ENCODE assay signal across 9 cellular contexts in the genomic region with DNA sequence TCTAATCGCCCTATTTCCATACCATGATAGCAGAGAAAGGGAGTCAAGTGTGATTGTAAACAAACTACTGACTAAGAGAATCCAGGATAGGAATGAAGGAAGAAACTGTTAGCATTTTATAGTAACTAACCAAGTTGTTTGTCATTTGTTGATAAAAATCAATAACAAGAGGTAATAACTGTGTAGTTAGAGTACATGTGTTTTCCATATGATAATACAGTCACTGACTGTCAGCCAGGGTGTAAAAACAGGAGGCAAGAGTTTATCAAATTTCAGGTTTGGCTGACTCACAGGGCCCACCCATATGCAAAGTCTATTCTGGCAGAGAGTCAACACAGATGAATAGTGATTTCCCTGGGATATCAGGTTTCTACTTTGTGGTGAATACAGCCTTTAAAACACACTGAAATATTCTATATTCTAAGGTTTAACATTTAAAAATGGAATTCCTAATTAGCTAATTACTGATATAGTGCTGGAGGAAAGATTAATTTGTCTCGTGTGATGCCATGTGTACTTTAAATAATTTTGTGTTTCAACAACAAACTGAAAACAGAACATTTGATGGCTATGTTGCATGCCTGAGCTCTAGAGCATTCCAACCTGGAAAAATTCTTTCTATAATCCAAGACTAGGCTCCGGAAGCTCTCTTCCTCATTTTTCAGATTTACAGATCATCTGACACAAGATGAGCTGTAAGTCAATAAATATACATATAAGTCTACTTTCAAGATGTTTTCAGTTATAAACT. TPM values are rescaled to one million over a fixed set of nuclear protein-coding genes. Genes with fewer than 3 reads are reported as not detected.
A peak's percentile ranks its signal among the peaks of the same experiment; 100 is the strongest.
DNase-seq lines count a peak whose midpoint lies in the region; ATAC-seq and TF ChIP-seq lines count a peak whose summit lies in the region.
"Had no signal": no experiment of that assay in that cellular context is flagged by ENCODE, and none has a peak within 500 bp of the region (broad histone marks: within the 10 kb centered on the region; RNA-seq: fewer than 3 reads in every experiment).

No MANE protein-coding gene starts in this region.

- CTCF ChIA-PET in activated CD4-positive, alpha-beta T cell treated with anti-CD3 and anti-CD28 coated beads, Interleukin-2, amount 10 ng/mL, durations not matched to agents 7 days and 5 days (lab: Charles Lee) = interaction anchor here (0.8 to 2.5 kb wide), 5 partner anchors 8 to 730 kb away, joined by 3 to 9 read pairs (median 5); no protein-coding TSS in a partner anchor

- POLR2A ChIA-PET in activated CD4-positive, alpha-beta T cell treated with anti-CD3 and anti-CD28 coated beads, Interleukin-2, amount 10 ng/mL, durations not matched to agents 7 days and 5 days (lab: Charles Lee) = interaction anchor here (0.6 to 0.8 kb wide), 2 partner anchors 9 to 61 kb away, joined by 3 read pairs; no protein-coding TSS in a partner anchor

- H3K27ac Mint-ChIP-seq in activated naive CD4-positive, alpha-beta T cell treated with anti-CD3 and anti-CD28 coated beads, Interleukin-2, amount 50 U/mL, for 72 hours = no peak overlapping the region
- peak overlapping the region; percentile 83 for H3K27ac Mint-ChIP-seq in mesothelial cell of epicardium
- H3K27ac Mint-ChIP-seq in natural killer cell treated with Interleukin-12 subunit alpha and Interleukin-12 subunit beta and Interleukin-15 and Interleukin-18, amount 100 ng/mL, for 72 hours = no peak overlapping the region
- no peak overlapping the region for H3K27ac Mint-ChIP-seq in endothelial cell (ENCODE audit: unreplicated experiment)
- no peak overlapping the region for H3K27ac Mint-ChIP-seq in activated CD4-positive, alpha-beta T cell treated with anti-CD3 and anti-CD28 coated beads, Interleukin-2, amount 10 ng/mL, durations not matched to agents 7 days and 5 days

- H3K9me3 Mint-ChIP-seq in activated naive CD4-positive, alpha-beta T cell treated with anti-CD3 and anti-CD28 coated beads, Interleukin-2, amount 50 U/mL, for 72 hours = no peaks in the 10 kb centered on the region
- H3K9me3 Mint-ChIP-seq in mesothelial cell of epicardium (no peaks in the 10 kb centered on the region), endothelial cell (ENCODE audit: unreplicated experiment) (no peaks in the 10 kb centered on the region)
- H3K9me3 Mint-ChIP-seq in natural killer cell treated with Interleukin-12 subunit alpha and Interleukin-12 subunit beta and Interleukin-15 and Interleukin-18, amount 100 ng/mL, for 72 hours = no peaks in the 10 kb centered on the region
- H3K9me3 Mint-ChIP-seq in activated CD4-positive, alpha-beta T cell treated with anti-CD3 and anti-CD28 coated beads, Interleukin-2, amount 10 ng/mL, durations not matched to agents 7 days and 5 days = no peaks in the 10 kb centered on the region

- H3K4me1 Mint-ChIP-seq in mesothelial cell of epicardium (peaks cover 34% of the 10 kb centered on the region), endothelial cell (ENCODE audit: unreplicated experiment) (peaks cover 22% of the 10 kb centered on the region)
- H3K4me1 Mint-ChIP-seq in natural killer cell treated with Interleukin-12 subunit alpha and Interleukin-12 subunit beta and Interleukin-15 and Interleukin-18, amount 100 ng/mL, for 72 hours (ENCODE audit: low read depth in 2 of 2) = peaks cover 10 to 12% of the 10 kb centered on the region in 2 donors
- H3K4me1 Mint-ChIP-seq in activated CD4-positive, alpha-beta T cell treated with anti-CD3 and anti-CD28 coated beads, Interleukin-2, amount 10 ng/mL, durations not matched to agents 7 days and 5 days = peaks cover 31% of the 10 kb centered on the region

- ATAC-seq in activated naive CD4-positive, alpha-beta T cell treated with anti-CD3 and anti-CD28 coated beads, Interleukin-2, amount 50 U/mL, for 72 hours = peak; percentile 60 to 87
- no peak for ATAC-seq in HG02970 (IDR thresholded peaks at IDR 0.05; ENCODE audit: low FRiP score, unreplicated experiment)
- no peak for ATAC-seq in natural killer cell treated with Interleukin-12 subunit alpha and Interleukin-12 subunit beta and Interleukin-15 and Interleukin-18, amount 100 ng/mL, for 72 hours

- DNase-seq in GM04504 (ENCODE audit: low read depth) (peak; percentile 34), NCI-H1694 (lab: John Stamatoyannopoulos, UW) (peak; percentile 68), mesothelial cell of epicardium (ENCODE audit: low spot score in 2 of 2, unreplicated experiment in 2 of 2) (no peak), endothelial cell (ENCODE audit: low spot score) (no peak)
- DNase-seq in activated naive CD4-positive, alpha-beta T cell treated with anti-CD3 and anti-CD28 coated beads, Interleukin-2, amount 50 U/mL, for 72 hours (ENCODE audit: low spot score in 2 of 2) = no peak
- DNase-seq in natural killer cell treated with Interleukin-12 subunit alpha and Interleukin-12 subunit beta and Interleukin-15 and Interleukin-18, amount 100 ng/mL, for 72 hours (ENCODE audit: low spot score) = no peak
- no peak for DNase-seq in activated CD4-positive, alpha-beta T cell treated with anti-CD3 and anti-CD28 coated beads, Interleukin-2, amount 10 ng/mL, durations not matched to agents 7 days and 5 days
- DNase-seq: hippocampal formation had no signal

- H3K4me3 Mint-ChIP-seq in mesothelial cell of epicardium (no peak overlapping the region), endothelial cell (ENCODE audit: unreplicated experiment) (no peak overlapping the region)
- H3K4me3 Mint-ChIP-seq in natural killer cell treated with Interleukin-12 subunit alpha and Interleukin-12 subunit beta and Interleukin-15 and Interleukin-18, amount 100 ng/mL, for 72 hours = no peak overlapping the region
- no peak overlapping the region for H3K4me3 Mint-ChIP-seq in activated CD4-positive, alpha-beta T cell treated with anti-CD3 and anti-CD28 coated beads, Interleukin-2, amount 10 ng/mL, durations not matched to agents 7 days and 5 days

- no peaks in the 10 kb centered on the region for H3K27me3 Mint-ChIP-seq in mesothelial cell of epicardium (ENCODE audit: low read depth)
- peaks cover 0 to 4% of the 10 kb centered on the region in 2 donors for H3K27me3 Mint-ChIP-seq in natural killer cell treated with Interleukin-12 subunit alpha and Interleukin-12 subunit beta and Interleukin-15 and Interleukin-18, amount 100 ng/mL, for 72 hours
- peaks cover 1% of the 10 kb centered on the region for H3K27me3 Mint-ChIP-seq in endothelial cell (ENCODE audit: unreplicated experiment)
- H3K27me3 Mint-ChIP-seq in activated CD4-positive, alpha-beta T cell treated with anti-CD3 and anti-CD28 coated beads, Interleukin-2, amount 10 ng/mL, durations not matched to agents 7 days and 5 days = no peaks in the 10 kb centered on the region

- no peak for TF ChIP-seq CTCF in mesothelial cell of epicardium (IDR thresholded peaks at IDR 0.05; ENCODE audit: unreplicated experiment)
- TF ChIP-seq CTCF in endothelial cell (IDR thresholded peaks at IDR 0.05; ENCODE audit: unreplicated experiment) = no peak

- H3K36me3 Mint-ChIP-seq in activated naive CD4-positive, alpha-beta T cell treated with anti-CD3 and anti-CD28 coated beads, Interleukin-2, amount 50 U/mL, for 72 hours = no peaks in the 10 kb centered on the region
- H3K36me3 Mint-ChIP-seq in mesothelial cell of epicardium (no peaks in the 10 kb centered on the region), endothelial cell (ENCODE audit: low read depth, unreplicated experiment) (no peaks in the 10 kb centered on the region)
- no peaks in the 10 kb centered on the region for H3K36me3 Mint-ChIP-seq in natural killer cell treated with Interleukin-12 subunit alpha and Interleukin-12 subunit beta and Interleukin-15 and Interleukin-18, amount 100 ng/mL, for 72 hours
- H3K36me3 Mint-ChIP-seq in activated CD4-positive, alpha-beta T cell treated with anti-CD3 and anti-CD28 coated beads, Interleukin-2, amount 10 ng/mL, durations not matched to agents 7 days and 5 days (ENCODE audit: low read depth) = no peaks in the 10 kb centered on the region

RNA-seq across cellular contexts. Expression of gene FOXO1, which starts 6.0 kb away (rescaled TPM):
- 10 to 100 TPM; 40.4 to 57.8 TPM for total RNA-seq in activated naive CD4-positive, alpha-beta T cell treated with anti-CD3 and anti-CD28 coated beads, Interleukin-2, amount 50 U/mL, for 72 hours
- total RNA-seq in mesothelial cell of epicardium (31.7 to 33.7 TPM (median 32.7 TPM) in 3 replicates), endothelial cell (ENCODE audit: unreplicated experiment) (65.8 TPM)
- total RNA-seq in natural killer cell treated with Interleukin-12 subunit alpha and Interleukin-12 subunit beta and Interleukin-15 and Interleukin-18, amount 100 ng/mL, for 72 hours = 1 to 10 TPM; 6.1 to 9.5 TPM
- 10 to 100 TPM; 40.3 to 46.5 TPM for total RNA-seq in activated CD4-positive, alpha-beta T cell treated with anti-CD3 and anti-CD28 coated beads, Interleukin-2, amount 10 ng/mL, durations not matched to agents 7 days and 5 days

Comparison
In these comparisons a context has a peak if more than half of its experiments do, and no peak if none do; other contexts are left out.
1. DNase-seq: peak in GM04504 (single experiment) and NCI-H1694 (single experiment); none in activated naive CD4-positive, alpha-beta T cell treated with anti-CD3 and anti-CD28 coated beads, Interleukin-2, amount 50 U/mL, for 72 hours (0 of 2), mesothelial cell of epicardium (0 of 2), natural killer cell treated with Interleukin-12 subunit alpha and Interleukin-12 subunit beta and Interleukin-15 and Interleukin-18, amount 100 ng/mL, for 72 hours (single experiment), endothelial cell (single experiment) and activated CD4-positive, alpha-beta T cell treated with anti-CD3 and anti-CD28 coated beads, Interleukin-2, amount 10 ng/mL, durations not matched to agents 7 days and 5 days (single experiment).
2. ATAC-seq: peak in activated naive CD4-positive, alpha-beta T cell treated with anti-CD3 and anti-CD28 coated beads, Interleukin-2, amount 50 U/mL, for 72 hours (2 of 2); none in HG02970 (single experiment) and natural killer cell treated with Interleukin-12 subunit alpha and Interleukin-12 subunit beta and Interleukin-15 and Interleukin-18, amount 100 ng/mL, for 72 hours (0 of 2).